Comparison of ENCODE assay signal across 29 cellular contexts in the genomic region with DNA sequence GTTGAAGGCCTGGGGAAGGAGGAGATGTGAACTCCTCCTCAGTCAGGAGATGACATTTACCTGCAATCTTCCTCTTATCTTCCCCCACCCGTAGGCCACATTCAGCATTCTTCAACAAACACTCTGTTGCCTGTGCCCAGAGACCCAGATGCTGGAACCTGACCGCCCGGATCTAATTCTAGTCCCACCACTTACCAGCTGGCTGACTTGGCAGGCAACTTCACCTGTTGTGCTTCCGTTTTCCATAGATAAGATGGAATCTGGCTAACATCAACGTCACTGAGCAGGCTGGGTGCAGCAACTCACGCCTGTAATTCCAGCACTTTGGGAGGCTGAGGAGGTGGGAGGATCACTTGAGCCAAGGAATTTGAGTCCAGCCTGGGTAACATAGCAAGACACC. TPM values are rescaled to one million over a fixed set of nuclear protein-coding genes. Genes with fewer than 3 reads are reported as not detected.
DNase-seq lines count a peak whose midpoint lies in the region; ATAC-seq, FAIRE-seq and TF ChIP-seq lines count a peak whose summit lies in the region.
"Had no signal": no experiment of that assay in that cellular context is flagged by ENCODE, and none has a peak within 500 bp of the region (broad histone marks: within the 10 kb centered on the region; RNA-seq: fewer than 3 reads in every experiment).

No MANE protein-coding gene starts in this region.

- H3K79me2 ChIP-seq in K562 (ENCODE audit: control insufficient read depth, insufficient read depth, low read length) = no peaks in the 10 kb centered on the region

- TF ChIP-seq POLR2A in K562 (conservative IDR thresholded peaks at IDR 0.05) (no peak), erythroblast (IDR thresholded peaks at IDR 0.05; ENCODE audit: low read length) (no peak)

- H3K36me3 ChIP-seq in cardiac muscle cell (no peaks in the 10 kb centered on the region), K562 (ENCODE audit: control insufficient read depth, insufficient read depth, low read length) (no peaks in the 10 kb centered on the region), lower lobe of right lung (no peaks in the 10 kb centered on the region)
- H3K36me3 ChIP-seq: BLaER1 treated with 17β-estradiol and CSF1 and Interleukin-3, amounts not matched to agents 10 nM and 100 nM; right atrium auricular region; upper lobe of right lung had no signal

- WGBS in K562 (ENCODE audit: insufficient coverage, low coverage, missing lambda C conversion rate) = 3% methylated on average over 6 of the region's 6 CpGs

- CTCF ChIA-PET in K562 (lab: Yijun Ruan, JAX; ENCODE audit: low intra/inter-chr PET ratio) = no interaction called here

- DNase-seq in cardiac muscle cell (ENCODE audit: low read depth in 1 of 2, low spot score in 1 of 2) (peak; percentile 22 to 48), left cardiac atrium (no peak), K562 (ENCODE audit: extremely low read depth in 1 of 4, low spot score in 3 of 4) (no peak), lower lobe of right lung (no peak), urothelium cell line (ENCODE audit: low spot score) (no peak), erythroblast (lab: John Stamatoyannopoulos, UW) (no peak), COR-L47 (lab: John Stamatoyannopoulos, UW) (no peak), NCI-H82 (lab: John Stamatoyannopoulos, UW) (no peak)
- DNase-seq: activated CD4-positive, alpha-beta T cell treated with anti-CD3 and anti-CD28 coated beads for 4 hours; effector memory CD4-positive, alpha-beta T cell; EL; hippocampal formation; KBM-7; naive B cell; NCI-H1694; NCI-H526; occipital lobe; stimulated activated CD4-positive, alpha-beta T cell treated with anti-CD3 and anti-CD28 coated beads, Interleukin-12 subunit alpha, Interleukin-12 subunit beta, amount 100 ng/mL, for 4 hours; T-helper 1 cell; upper lobe of right lung had no signal

- POLR2A ChIA-PET in K562 (lab: Yijun Ruan, JAX) = no interaction called here

- H3K9ac ChIP-seq in K562 (ENCODE audit: insufficient read depth in 1 of 2, low read depth in 2 of 2, low read length in 2 of 2) = no peak overlapping the region
- H3K9ac ChIP-seq: BLaER1 treated with 17β-estradiol and CSF1 and Interleukin-3, amounts not matched to agents 10 nM and 100 nM had no signal

- TF ChIP-seq EP300 in K562 (IDR thresholded peaks at IDR 0.05; ENCODE audit: low read length) = no peak

- H3K4me1 ChIP-seq in cardiac muscle cell (ENCODE audit: low read depth) (peaks cover 7% of the 10 kb centered on the region), K562 (replicated peaks in 1 of 2; ENCODE audit: control insufficient read depth in 2 of 2, insufficient read depth in 2 of 2, low read length in 2 of 2) (peaks cover 6 to 13% of the 10 kb centered on the region in 2 experiments), lower lobe of right lung (peaks cover 5% of the 10 kb centered on the region)
- H3K4me1 ChIP-seq: upper lobe of right lung had no signal

- H3K4me2 ChIP-seq in K562 (ENCODE audit: insufficient read depth, low read length) = no peak overlapping the region
- H3K4me2 ChIP-seq: BLaER1 treated with 17β-estradiol and CSF1 and Interleukin-3, amounts not matched to agents 10 nM and 100 nM had no signal

- FAIRE-seq in K562 (lab: Jason Lieb, UNC) = no peak
- FAIRE-seq in urothelium cell line (lab: Jason Lieb, UNC) = peak; percentile 81
- FAIRE-seq: astrocyte, D721Med, frontal cortex, keratinocyte had no signal

- H2AFZ ChIP-seq in K562 (ENCODE audit: low read depth, low read length) = no peak overlapping the region

- no peaks in the 10 kb centered on the region for H4K20me1 ChIP-seq in K562 (replicated peaks; ENCODE audit: control insufficient read depth, insufficient read depth, low read length)
- H4K20me1 ChIP-seq: BLaER1 treated with 17β-estradiol and CSF1 and Interleukin-3, amounts not matched to agents 10 nM and 100 nM had no signal

- in situ Hi-C loops in K562 (cut with MboI) = no loop called here

- BruUV-seq in K562 (replicated peaks; lab: Mats Ljungman, UMichigan) = no TSS peak

- TF ChIP-seq CTCF in cardiac muscle cell (IDR thresholded peaks at IDR 0.05; ENCODE audit: low read depth, low read length) (no peak), K562 (IDR thresholded peaks at IDR 0.05 in 2 of 3, conservative IDR thresholded peaks at IDR 0.05 in 1 of 3; ENCODE audit: insufficient read depth in 2 of 3, low read depth in 1 of 3, low read length in 3 of 3) (no peak), lower lobe of right lung (IDR thresholded peaks at IDR 0.05) (no peak)

- H3K9me3 ChIP-seq in cardiac muscle cell (ENCODE audit: low read depth) (no peaks in the 10 kb centered on the region), K562 (replicated peaks; ENCODE audit: control insufficient read depth, insufficient read depth, low read depth, low read length) (no peaks in the 10 kb centered on the region), lower lobe of right lung (no peaks in the 10 kb centered on the region)
- H3K9me3 ChIP-seq: BLaER1 treated with 17β-estradiol and CSF1 and Interleukin-3, amounts not matched to agents 10 nM and 100 nM; right atrium auricular region; upper lobe of right lung had no signal

- no peak for TF ChIP-seq RAD21 in K562 (CRISPR knock-in tag; conservative IDR thresholded peaks at IDR 0.05 in 1 of 2, IDR thresholded peaks at IDR 0.05 in 1 of 2)

- ATAC-seq in left cardiac atrium = no peak
- ATAC-seq in K562 = no peak
- peak; percentile 16 to 21 for ATAC-seq in lower lobe of right lung
- ATAC-seq: esophagus mucosa, upper lobe of right lung had no signal

- H3K9me1 ChIP-seq in K562 (ENCODE audit: control insufficient read depth, insufficient read depth, low read length) = no peaks in the 10 kb centered on the region

- no peak overlapping the region for H3K27ac ChIP-seq in cardiac muscle cell
- H3K27ac ChIP-seq in K562 (ENCODE audit: extremely low read depth, low read depth, low read length) = no peak overlapping the region
- H3K27ac ChIP-seq in lower lobe of right lung = no peak overlapping the region
- H3K27ac ChIP-seq: BLaER1 treated with 17β-estradiol and CSF1 and Interleukin-3, amounts not matched to agents 10 nM and 100 nM; right atrium auricular region; upper lobe of right lung had no signal

- intact Hi-C loops in left cardiac atrium (cut with DNase I) (no loop called here), K562 (cut with micrococcal nuclease) (no loop called here), lower lobe of right lung (cut with DNase I) (no loop called here)

- H3K4me3 ChIP-seq in cardiac muscle cell (no peak overlapping the region), K562 (no peak overlapping the region), lower lobe of right lung (no peak overlapping the region)
- H3K4me3 ChIP-seq: BLaER1 treated with 17β-estradiol and CSF1 and Interleukin-3, amounts not matched to agents 10 nM and 100 nM; upper lobe of right lung had no signal

- H3K27me3 ChIP-seq in cardiac muscle cell (no peaks in the 10 kb centered on the region), K562 (ENCODE audit: control insufficient read depth in 2 of 2, insufficient read depth in 2 of 2, low read length in 2 of 2) (peaks cover 13 to 19% of the 10 kb centered on the region in 2 experiments; a peak in 4 of 5 replicates), lower lobe of right lung (ENCODE audit: low read depth) (peaks cover 14% of the 10 kb centered on the region)
- H3K27me3 ChIP-seq: right atrium auricular region, upper lobe of right lung had no signal

TF ChIP-seq in K562, 482 proteins besides CTCF, POLR2A, EP300 and RAD21 (continues in another document):
- peak; percentile 61; the same call in 1 of the 2 replicates for TF ChIP-seq ZEB2 (IDR thresholded peaks at IDR 0.05)

RNA-seq across cellular contexts. Expression of a gene that starts 21.3 kb away (rescaled TPM):
- total RNA-seq in cardiac muscle cell = not detected in 2 replicates
- 0.67 TPM in 1 of 2 replicates, not detected in the other for polyA plus RNA-seq in cardiac muscle cell
- not detected for total RNA-seq in left cardiac atrium
- total RNA-seq in K562 (2011; cell fraction: chromatin; rRNA removed; ENCODE audit: low replicate concordance) = not detected in 2 replicates
- not detected in 2 replicates for total RNA-seq in K562 (2011; cell fraction: nucleolus; rRNA removed)
- total RNA-seq in K562 (2011; cell fraction: nucleoplasm; rRNA removed) = not detected in 2 replicates
- total RNA-seq in K562 (2014; rRNA removed) = not detected in 2 replicates
- total RNA-seq in K562 (2014; rRNA removed; fragmentation: Illumina TruSeq; extraction: Trizol) = not detected in 2 replicates
- total RNA-seq in K562 (2015; rRNA removed; fragmentation: Illumina TruSeq; extraction: Trizol) = not detected in 2 replicates
- not detected in 2 replicates for total RNA-seq in K562 (2021)
- not detected in 2 replicates for polyA plus RNA-seq in K562 (2011; rRNA removed)
- 0.07 TPM in 1 of 2 replicates, not detected in the other for polyA plus RNA-seq in K562 (2011; cell fraction: cytosol; rRNA removed)
- not detected in 2 replicates for polyA plus RNA-seq in K562 (2011; cell fraction: nucleus; rRNA removed)
- polyA plus RNA-seq in K562 (2012) = 0.37 TPM in 1 of 2 replicates, not detected in the other
- polyA plus RNA-seq in K562 (2014; fragmentation: Illumina TruSeq; extraction: Trizol) = not detected in 2 replicates
- not detected for polyA plus RNA-seq in K562 (2014; fragmentation: Nextera tagmentation; extraction: Ambion mirVana)
- 0.94 TPM in 1 of 2 replicates, not detected in the other for polyA plus RNA-seq in K562 (2014; rRNA removed)
- polyA minus RNA-seq in K562 (2011; rRNA and poly(A)+ RNA removed) = not detected in 2 replicates
- not detected in 2 replicates for polyA minus RNA-seq in K562 (2011; cell fraction: cytosol; rRNA and poly(A)+ RNA removed)
- not detected in 2 replicates for polyA minus RNA-seq in K562 (2011; cell fraction: nucleus; rRNA and poly(A)+ RNA removed)
- total RNA-seq in lower lobe of right lung = not detected
- total RNA-seq: A673, astrocyte, chondrocyte, esophagus mucosa, frontal cortex, occipital lobe, right atrium auricular region had no signal
- polyA plus RNA-seq: keratinocyte had no signal

RNA-seq across cellular contexts. Expression of a gene that starts 58.8 kb away (rescaled TPM):
- total RNA-seq in cardiac muscle cell (180 and 189 TPM in 2 replicates), left cardiac atrium (100 to 1,000 TPM in 1 of 2 donors, 10 to 100 TPM in 1; 83.6 to 107 TPM), K562 (2014; rRNA removed) (475 and 482 TPM in 2 replicates), K562 (2014; rRNA removed; fragmentation: Illumina TruSeq; extraction: Trizol) (350 and 367 TPM in 2 replicates), K562 (2015; rRNA removed; fragmentation: Illumina TruSeq; extraction: Trizol) (425 and 438 TPM in 2 replicates), K562 (2021) (436 and 489 TPM in 2 replicates), lower lobe of right lung (173 TPM)
- polyA plus RNA-seq in cardiac muscle cell (111 and 130 TPM in 2 replicates), K562 (2011; rRNA removed) (331 and 341 TPM in 2 replicates), K562 (2014; fragmentation: Illumina TruSeq; extraction: Trizol) (450 and 461 TPM in 2 replicates), K562 (2014; fragmentation: Nextera tagmentation; extraction: Ambion mirVana) (100 to 1,000 TPM; 192 to 289 TPM), K562 (2014; rRNA removed) (390 and 416 TPM in 2 replicates)
- 85.6 and 109 TPM in 2 replicates for total RNA-seq in K562 (2011; cell fraction: chromatin; rRNA removed; ENCODE audit: low replicate concordance)
- total RNA-seq in K562 (2011; cell fraction: nucleolus; rRNA removed) = 72.0 and 75.3 TPM in 2 replicates
- total RNA-seq in K562 (2011; cell fraction: nucleoplasm; rRNA removed) = 72.8 and 78.1 TPM in 2 replicates
- polyA plus RNA-seq in K562 (2011; cell fraction: cytosol; rRNA removed) = 281 and 294 TPM in 2 replicates
- 122 and 160 TPM in 2 replicates for polyA plus RNA-seq in K562 (2011; cell fraction: nucleus; rRNA removed)
- 322 and 499 TPM in 2 replicates for polyA plus RNA-seq in K562 (2012)
- 441 and 450 TPM in 2 replicates for polyA minus RNA-seq in K562 (2011; rRNA and poly(A)+ RNA removed)
- 190 and 194 TPM in 2 replicates for polyA minus RNA-seq in K562 (2011; cell fraction: cytosol; rRNA and poly(A)+ RNA removed)
- polyA minus RNA-seq in K562 (2011; cell fraction: nucleus; rRNA and poly(A)+ RNA removed) = 39.4 and 62.3 TPM in 2 replicates

Comparison
In these comparisons a context has a peak if more than half of its experiments do, and no peak if none do; other contexts are left out.
1. DNase-seq: peak in cardiac muscle cell (2 of 2); none in left cardiac atrium (single experiment), K562 (0 of 4), lower lobe of right lung (single experiment), urothelium cell line (single experiment), erythroblast (0 of 2), COR-L47 (single experiment) and NCI-H82 (single experiment).
2. ATAC-seq: peak in lower lobe of right lung (2 of 2); none in left cardiac atrium (0 of 2) and K562 (single experiment).